In genomic region chr12:96198970-96199369, GRCh38 we compare ENCODE assay signal across 9 cellular contexts. TPM values are rescaled to one million over a fixed set of nuclear protein-coding genes. Genes with fewer than 3 reads are reported as not detected.
DNase-seq lines count a peak whose midpoint lies in the region; ATAC-seq and TF ChIP-seq lines count a peak whose summit lies in the region.
"Had no signal": no experiment of that assay in that cellular context is flagged by ENCODE, and none has a peak within 500 bp of the region (broad histone marks: within the 10 kb centered on the region; RNA-seq: fewer than 3 reads in every experiment).

No MANE protein-coding gene starts in this region.

- ATAC-seq in activated naive CD4-positive, alpha-beta T cell treated with anti-CD3 and anti-CD28 coated beads, Interleukin-2, amount 50 U/mL, for 72 hours: peak; percentile 17 to 69
- ATAC-seq in left lung (peak; percentile 9), GM21528 (IDR thresholded peaks at IDR 0.05; ENCODE audit: low FRiP score, unreplicated experiment) (no peak)

- CTCF ChIA-PET in BJ (lab: Yijun Ruan, JAX): interaction anchor here (0.8 to 1.6 kb wide), 3 partner anchors 10 to 54 kb away, joined by 3 to 5 read pairs (median 3); no protein-coding TSS in a partner anchor

- peaks cover 19 to 56% of the 10 kb centered on the region in 2 donors for H3K4me1 ChIP-seq in left lung

- intact Hi-C loops in left lung (cut with DNase I): no loop called here

- H3K27ac Mint-ChIP-seq in activated naive CD4-positive, alpha-beta T cell treated with anti-CD3 and anti-CD28 coated beads, Interleukin-2, amount 50 U/mL, for 72 hours: peak overlapping the region; percentile 16 to 64

- POLR2A ChIA-PET in BJ (lab: Charles Lee): no interaction called here

- H3K36me3 ChIP-seq in BJ (ENCODE audit: control insufficient read depth, insufficient read depth, low read length): no peaks in the 10 kb centered on the region
- no peaks in the 10 kb centered on the region for H3K36me3 ChIP-seq in left lung

- H3K4me3 ChIP-seq in BJ (ENCODE audit: low read depth, low read length) (no peak overlapping the region), left lung (no peak overlapping the region)
- H3K4me3 ChIP-seq: testis had no signal

- H3K9me3 Mint-ChIP-seq in activated naive CD4-positive, alpha-beta T cell treated with anti-CD3 and anti-CD28 coated beads, Interleukin-2, amount 50 U/mL, for 72 hours: no peaks in the 10 kb centered on the region

- H3K27ac ChIP-seq in left lung: peak overlapping the region; percentile 80 to 91
- H3K27ac ChIP-seq: testis had no signal

- TF ChIP-seq CTCF in BJ (IDR thresholded peaks at IDR 0.05; ENCODE audit: insufficient read depth, low read depth, low read length) (no peak), left lung (IDR thresholded peaks at IDR 0.05) (no peak)

- H3K36me3 Mint-ChIP-seq in activated naive CD4-positive, alpha-beta T cell treated with anti-CD3 and anti-CD28 coated beads, Interleukin-2, amount 50 U/mL, for 72 hours: peaks cover 17 to 53% of the 10 kb centered on the region in 2 donors

- H3K9me3 ChIP-seq in left lung: no peaks in the 10 kb centered on the region
- H3K9me3 ChIP-seq: testis had no signal

- H3K27me3 ChIP-seq in BJ (ENCODE audit: control insufficient read depth, insufficient read depth, low read length): no peaks in the 10 kb centered on the region
- H3K27me3 ChIP-seq in left lung: no peaks in the 10 kb centered on the region
- H3K27me3 ChIP-seq: testis had no signal

- DNase-seq in BJ (ENCODE audit: low read depth) (peak; percentile 86), HT1080 (ENCODE audit: low read depth) (peak; percentile 96), left lung (no peak), NCI-H187 (lab: John Stamatoyannopoulos, UW) (no peak), NCI-H146 treated with DMSO at 0.1 percent for 48 hours (lab: John Stamatoyannopoulos, UW; ENCODE audit: unreplicated experiment) (no peak), GOT3 (lab: John Stamatoyannopoulos, UW) (no peak)
- DNase-seq in activated naive CD4-positive, alpha-beta T cell treated with anti-CD3 and anti-CD28 coated beads, Interleukin-2, amount 50 U/mL, for 72 hours (ENCODE audit: low spot score in 2 of 2): no peak
- DNase-seq: testis had no signal

RNA-seq across cellular contexts. Expression of gene ELK3, which starts 4.8 kb away (rescaled TPM):
- 15.5 and 20.9 TPM in 2 replicates for polyA plus RNA-seq in BJ (2011; rRNA removed)
- polyA minus RNA-seq in BJ (2011; rRNA and poly(A)+ RNA removed): 13.0 and 23.2 TPM in 2 replicates
- total RNA-seq in HT1080 (2014; rRNA removed; shearing (Covaris generic)): 36.3 and 52.5 TPM in 2 replicates
- 82.4 and 104 TPM in 2 replicates for polyA plus RNA-seq in HT1080 (2015; cell fraction: cytosol; rRNA removed)
- polyA plus RNA-seq in HT1080 (2015; cell fraction: nucleus; rRNA removed): 43.9 and 44.4 TPM in 2 replicates
- total RNA-seq in activated naive CD4-positive, alpha-beta T cell treated with anti-CD3 and anti-CD28 coated beads, Interleukin-2, amount 50 U/mL, for 72 hours: 10 to 100 TPM; 10.7 to 23.1 TPM
- total RNA-seq in left lung: 10 to 100 TPM; 39.1 to 55.1 TPM

Comparison
In these comparisons a context has a peak if more than half of its experiments do, and no peak if none do; other contexts are left out.
1. DNase-seq: peak in BJ (single experiment) and HT1080 (single experiment); none in activated naive CD4-positive, alpha-beta T cell treated with anti-CD3 and anti-CD28 coated beads, Interleukin-2, amount 50 U/mL, for 72 hours (0 of 2), left lung (0 of 2), NCI-H187 (0 of 2), NCI-H146 treated with DMSO at 0.1 percent for 48 hours (single experiment) and GOT3 (single experiment).